In genomic region chr1:20681999-20682398, GRCh38 we compare ENCODE assay signal across 25 cellular contexts. TPM values are rescaled to one million over a fixed set of nuclear protein-coding genes. Genes with fewer than 3 reads are reported as not detected.
"Had no signal": no experiment of that assay in that cellular context is flagged by ENCODE, and none has a peak within 500 bp of the region (broad histone marks: within the 10 kb centered on the region; RNA-seq: fewer than 3 reads in every experiment).

No MANE protein-coding gene starts in this region.

- H3K4me3 Mint-ChIP-seq: activated CD4-positive, alpha-beta memory T cell treated with anti-CD3 and anti-CD28 coated beads for 36 hours; activated naive CD8-positive, alpha-beta T cell treated with anti-CD3 and anti-CD28 coated beads, Interleukin-2, amount 50 U/mL, for 24 hours; immature natural killer cell; mesothelial cell of epicardium; naive thymus-derived CD8-positive, alpha-beta T cell; T-helper 17 cell had no signal

- H3K9me3 Mint-ChIP-seq: mesothelial cell of epicardium had no signal

- H3K79me2 ChIP-seq: hepatocyte had no signal

- H3K27ac ChIP-seq: body of pancreas, hepatocyte, left lung, ovary, prostate gland, thyroid gland, upper lobe of right lung had no signal

- H3K4me1 Mint-ChIP-seq: mesothelial cell of epicardium had no signal

- H3K4me1 ChIP-seq: prostate gland, upper lobe of right lung had no signal

- H3K4me2 ChIP-seq: hepatocyte had no signal

- H2AFZ ChIP-seq: hepatocyte had no signal

- H3K27ac Mint-ChIP-seq: activated CD4-positive, alpha-beta memory T cell treated with anti-CD3 and anti-CD28 coated beads for 36 hours; activated naive CD8-positive, alpha-beta T cell treated with anti-CD3 and anti-CD28 coated beads, Interleukin-2, amount 50 U/mL, for 24 hours; immature natural killer cell; mesothelial cell of epicardium; T-helper 17 cell had no signal

- H3K9me3 ChIP-seq: body of pancreas, left lung, ovary, prostate gland, thyroid gland, upper lobe of right lung had no signal

- H3K36me3 Mint-ChIP-seq: mesothelial cell of epicardium had no signal

- ATAC-seq: activated naive CD8-positive, alpha-beta T cell treated with anti-CD3 and anti-CD28 coated beads, Interleukin-2, amount 50 U/mL, for 24 hours; body of pancreas; left lung; naive thymus-derived CD8-positive, alpha-beta T cell; stimulated activated naive CD8-positive, alpha-beta T cell treated with anti-CD3 and anti-CD28 coated beads, Interleukin-15, Interleukin-2, amounts not matched to agents 100 U/mL and 50 U/mL, for 24 hours; T-helper 17 cell had no signal

- DNase-seq: activated CD4-positive, alpha-beta memory T cell treated with anti-CD3 and anti-CD28 coated beads for 36 hours; activated CD4-positive, alpha-beta T cell treated with anti-CD3 and anti-CD28 coated beads for 48 hours; activated effector memory CD4-positive, alpha-beta T cell treated with anti-CD3 and anti-CD28 coated beads, Interleukin-2, amount 50 U/mL, for 16 hours; activated naive CD4-positive, alpha-beta T cell treated with anti-CD3 and anti-CD28 coated beads, Interleukin-2, amount 50 U/mL, for 16 hours; activated naive CD8-positive, alpha-beta T cell treated with anti-CD3 and anti-CD28 coated beads, Interleukin-2, amount 50 U/mL, for 24 hours; activated T-cell treated with anti-CD3 and anti-CD28 coated beads for 4 hours; dermis blood vessel endothelial cell; effector memory CD4-positive, alpha-beta T cell; foreskin melanocyte; immature natural killer cell; kidney glomerular epithelial cell; mammary epithelial cell; ovary; stimulated activated CD4-positive, alpha-beta T cell treated with anti-CD3 and anti-CD28 coated beads, Interleukin-4, amount 100 ng/mL, for 24 hours; stimulated activated naive CD8-positive, alpha-beta T cell treated with anti-CD3 and anti-CD28 coated beads, Interleukin-15, Interleukin-2, amounts not matched to agents 100 U/mL and 50 U/mL, for 24 hours; T-helper 17 cell; thyroid gland; upper lobe of right lung had no signal

- H3K4me3 ChIP-seq: body of pancreas, hepatocyte, left lung, ovary, prostate gland, thyroid gland, upper lobe of right lung had no signal

- H3K36me3 ChIP-seq: left lung, ovary, prostate gland, thyroid gland, upper lobe of right lung had no signal

RNA-seq across cellular contexts. Expression of gene KIF17, which starts 35.8 kb away (rescaled TPM):
- total RNA-seq: activated CD4-positive, alpha-beta memory T cell treated with anti-CD3 and anti-CD28 coated beads for 36 hours; naive thymus-derived CD8-positive, alpha-beta T cell had no signal
- polyA plus RNA-seq: naive thymus-derived CD8-positive, alpha-beta T cell had no signal

RNA-seq across cellular contexts. Expression of gene SH2D5, which starts 50.5 kb away (rescaled TPM):
- total RNA-seq: body of pancreas; naive thymus-derived CD8-positive, alpha-beta T cell; subcutaneous adipose tissue; T-helper 17 cell had no signal
- polyA plus RNA-seq: immature natural killer cell; naive thymus-derived CD8-positive, alpha-beta T cell had no signal
